20 cellular contexts compared by ENCODE assay signal in the genomic region with DNA sequence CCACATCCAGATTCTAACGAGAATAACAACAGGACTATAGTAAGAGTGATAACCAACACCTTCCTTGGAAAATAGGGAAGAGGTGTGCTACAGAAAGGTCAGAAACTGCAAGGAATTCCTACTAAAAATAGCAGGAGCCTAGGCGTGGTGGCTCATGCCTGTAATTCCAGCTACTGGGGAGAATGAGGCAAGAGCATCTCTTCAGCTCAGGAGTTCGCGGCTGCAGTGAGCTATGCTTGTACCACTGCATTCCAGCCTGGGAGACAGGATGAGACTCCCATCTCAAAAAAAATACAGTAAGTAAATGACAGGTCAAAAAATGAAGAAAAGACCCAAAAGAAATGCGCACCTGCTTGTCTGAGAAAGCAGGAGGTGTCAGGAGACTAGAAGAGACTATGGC.
"Had no signal": no experiment of that assay in that cellular context is flagged by ENCODE, and none has a peak within 500 bp of the region (broad histone marks: within the 10 kb centered on the region; RNA-seq: fewer than 3 reads in every experiment).

No MANE protein-coding gene starts in this region.

- DNase-seq: KBM-7, MV-4-11, NCI-H1048, NCI-H1105, NCI-H1417 treated with DMSO at 0.1 percent for 48 hours, NCI-H146, NCI-H187, NCI-H2029, NCI-H2081 treated with DMSO at 0.1 percent for 48 hours, NCI-H2171, NCI-H226, NCI-H446, NCI-H510A, NCI-H524 treated with DMSO at 0.1 percent for 48 hours, NCI-H69, NCI-H774, Right ventricle myocardium superior, RPMI8226, SIG-M5, SK-N-SH had no signal

- H3K4me2 ChIP-seq: SK-N-SH had no signal

- H3K9me3 ChIP-seq: SK-N-SH had no signal

- H3K9ac ChIP-seq: SK-N-SH had no signal
